In the genomic region with DNA sequence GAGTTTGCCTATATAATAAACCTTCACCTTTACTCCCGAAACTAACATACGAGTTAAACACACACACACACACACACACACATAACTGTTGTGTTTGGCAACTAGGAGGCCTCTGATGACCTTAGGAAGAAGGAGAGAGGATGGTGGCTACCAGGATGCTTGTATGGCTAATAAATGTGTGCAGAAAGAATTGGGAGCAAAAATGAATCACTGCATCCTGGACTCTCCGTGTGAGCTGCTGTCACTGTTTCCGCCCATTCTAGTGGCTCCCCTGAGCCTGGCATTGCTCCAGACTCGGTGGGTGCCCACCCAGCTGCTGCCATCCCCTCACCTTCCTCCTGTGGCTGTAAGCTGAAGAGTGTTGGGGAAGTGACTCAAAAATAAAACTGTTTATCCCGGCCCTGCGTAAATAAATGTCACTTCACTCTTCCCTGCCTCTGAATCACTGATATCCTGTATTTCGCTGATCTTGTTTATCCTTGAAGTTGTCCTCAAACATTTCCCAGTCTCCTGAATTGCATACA, we compare ENCODE assay signal across 16 cellular contexts.
DNase-seq lines count a peak whose midpoint lies in the region; ATAC-seq and TF ChIP-seq lines count a peak whose summit lies in the region.
"Had no signal": no experiment of that assay in that cellular context is flagged by ENCODE, and none has a peak within 500 bp of the region (broad histone marks: within the 10 kb centered on the region; RNA-seq: fewer than 3 reads in every experiment).

No MANE protein-coding gene starts in this region.

- peaks cover 11% of the 10 kb centered on the region for H3K9me3 Mint-ChIP-seq in GM23338
- no peaks in the 10 kb centered on the region for H3K9me3 Mint-ChIP-seq in activated naive CD4-positive, alpha-beta T cell treated with anti-CD3 and anti-CD28 coated beads, Interleukin-2, amount 10 ng/mL, durations not matched to agents 7 days and 5 days
- peaks cover 5 to 17% of the 10 kb centered on the region in 2 donors for H3K9me3 Mint-ChIP-seq in stimulated activated naive B cell treated with anti-CD40 and anti-IgM and Interleukin-4, amounts not matched to agents 10 μg/mL and 1 μg/mL and 100 μg/mL, for 72 hours

- H3F3A ChIP-seq in GM23338 (replicated peaks; ENCODE audit: low read depth) = no peaks in the 10 kb centered on the region

- H3K4me2 ChIP-seq in GM23338 = no peak overlapping the region

- H3K9me2 ChIP-seq in GM23338 (ENCODE audit: insufficient read depth) = no peaks in the 10 kb centered on the region; the same call in 1 of the 2 replicates

- H3K27ac ChIP-seq in GM23338 (ENCODE audit: low read depth) (no peak overlapping the region), coronary artery (no peak overlapping the region)

- no peaks in the 10 kb centered on the region for H3K79me2 ChIP-seq in GM23338 (replicated peaks; ENCODE audit: insufficient read depth)

- H4K20me1 ChIP-seq in GM23338 (replicated peaks; ENCODE audit: insufficient read depth) = no peaks in the 10 kb centered on the region

- no peaks in the 10 kb centered on the region for H3K27me3 Mint-ChIP-seq in GM23338 (ENCODE audit: insufficient read depth, low read depth, poor library complexity)
- no peaks in the 10 kb centered on the region for H3K27me3 Mint-ChIP-seq in activated naive CD4-positive, alpha-beta T cell treated with anti-CD3 and anti-CD28 coated beads, Interleukin-2, amount 10 ng/mL, durations not matched to agents 7 days and 5 days
- no peaks in the 10 kb centered on the region for H3K27me3 Mint-ChIP-seq in stimulated activated naive B cell treated with anti-CD40 and anti-IgM and Interleukin-4, amounts not matched to agents 10 μg/mL and 1 μg/mL and 100 μg/mL, for 72 hours
- H3K27me3 Mint-ChIP-seq: CD4-positive, alpha-beta T cell; CD8-positive, alpha-beta memory T cell had no signal

- H3K36me3 Mint-ChIP-seq in GM23338 (ENCODE audit: low read depth) = no peaks in the 10 kb centered on the region; the same call in 1 of the 3 replicates
- no peaks in the 10 kb centered on the region for H3K36me3 Mint-ChIP-seq in activated naive CD4-positive, alpha-beta T cell treated with anti-CD3 and anti-CD28 coated beads, Interleukin-2, amount 10 ng/mL, durations not matched to agents 7 days and 5 days
- no peaks in the 10 kb centered on the region for H3K36me3 Mint-ChIP-seq in stimulated activated naive B cell treated with anti-CD40 and anti-IgM and Interleukin-4, amounts not matched to agents 10 μg/mL and 1 μg/mL and 100 μg/mL, for 72 hours
- H3K36me3 Mint-ChIP-seq: CD14-positive monocyte; CD8-positive, alpha-beta memory T cell had no signal

- H3K4me1 ChIP-seq in GM23338 (ENCODE audit: insufficient read depth) = no peaks in the 10 kb centered on the region
- H3K4me1 ChIP-seq: HAP-1 had no signal

- H3K4me3 Mint-ChIP-seq in GM23338 = no peak overlapping the region
- H3K4me3 Mint-ChIP-seq in activated naive CD4-positive, alpha-beta T cell treated with anti-CD3 and anti-CD28 coated beads, Interleukin-2, amount 10 ng/mL, durations not matched to agents 7 days and 5 days = no peak overlapping the region
- no peak overlapping the region for H3K4me3 Mint-ChIP-seq in stimulated activated naive B cell treated with anti-CD40 and anti-IgM and Interleukin-4, amounts not matched to agents 10 μg/mL and 1 μg/mL and 100 μg/mL, for 72 hours
- H3K4me3 Mint-ChIP-seq: CD14-positive monocyte; CD4-positive, alpha-beta T cell; CD8-positive, alpha-beta memory T cell; HFFc6 had no signal

- H3K36me3 ChIP-seq in GM23338 (ENCODE audit: insufficient read depth) = no peaks in the 10 kb centered on the region
- H3K36me3 ChIP-seq: HAP-1 had no signal

- peak overlapping the region; percentile 77 for H2AFZ ChIP-seq in GM23338

- no peak overlapping the region for H3K27ac Mint-ChIP-seq in GM23338
- no peak overlapping the region for H3K27ac Mint-ChIP-seq in activated naive CD4-positive, alpha-beta T cell treated with anti-CD3 and anti-CD28 coated beads, Interleukin-2, amount 10 ng/mL, durations not matched to agents 7 days and 5 days
- no peak overlapping the region for H3K27ac Mint-ChIP-seq in stimulated activated naive B cell treated with anti-CD40 and anti-IgM and Interleukin-4, amounts not matched to agents 10 μg/mL and 1 μg/mL and 100 μg/mL, for 72 hours
- H3K27ac Mint-ChIP-seq: CD14-positive monocyte; CD4-positive, alpha-beta T cell; CD8-positive, alpha-beta memory T cell; HFFc6 had no signal

- H3K4me1 Mint-ChIP-seq in GM23338 = peaks cover 6% of the 10 kb centered on the region; the same call in 2 of the 3 replicates
- H3K4me1 Mint-ChIP-seq in activated naive CD4-positive, alpha-beta T cell treated with anti-CD3 and anti-CD28 coated beads, Interleukin-2, amount 10 ng/mL, durations not matched to agents 7 days and 5 days = no peaks in the 10 kb centered on the region
- H3K4me1 Mint-ChIP-seq in stimulated activated naive B cell treated with anti-CD40 and anti-IgM and Interleukin-4, amounts not matched to agents 10 μg/mL and 1 μg/mL and 100 μg/mL, for 72 hours = no peaks in the 10 kb centered on the region
- H3K4me1 Mint-ChIP-seq: CD14-positive monocyte; CD8-positive, alpha-beta memory T cell had no signal

- no peak overlapping the region for H3K4me3 ChIP-seq in GM23338
- H3K4me3 ChIP-seq in coronary artery = no peak overlapping the region
- H3K4me3 ChIP-seq: HAP-1 had no signal

- CTCF ChIA-PET in activated naive CD4-positive, alpha-beta T cell treated with anti-CD3 and anti-CD28 coated beads, Interleukin-2, amount 10 ng/mL, durations not matched to agents 7 days and 5 days (lab: Charles Lee) = no interaction called here

- ATAC-seq in GM23338 = no peak
- ATAC-seq in GM18870 (IDR thresholded peaks at IDR 0.05; ENCODE audit: unreplicated experiment) = no peak
- ATAC-seq in stimulated activated naive B cell treated with anti-CD40 and anti-IgM and Interleukin-4, amounts not matched to agents 10 μg/mL and 1 μg/mL and 100 μg/mL, for 72 hours (replicated peaks) = no peak

- DNase-seq in GM23338 (ENCODE audit: low spot score) = no peak
- DNase-seq in dermis microvascular lymphatic vessel endothelial cell (ENCODE audit: low read depth in 2 of 2) = peak; percentile 72 to 93
- DNase-seq in lung microvascular endothelial cell (ENCODE audit: low read depth in 2 of 2) = peak; percentile 71 to 90
- DNase-seq in coronary artery (ENCODE audit: low spot score) = no peak
- no peak for DNase-seq in activated naive CD4-positive, alpha-beta T cell treated with anti-CD3 and anti-CD28 coated beads, Interleukin-2, amount 10 ng/mL, durations not matched to agents 7 days and 5 days
- no peak for DNase-seq in stimulated activated naive B cell treated with anti-CD40 and anti-IgM and Interleukin-4, amounts not matched to agents 10 μg/mL and 1 μg/mL and 100 μg/mL, for 72 hours
- DNase-seq: CD4-positive, alpha-beta T cell; CD8-positive, alpha-beta memory T cell; DMS 273 treated with DMSO at 0.1 percent for 48 hours; DMS79; GF-D8; GOT3; HFFc6 had no signal

- TF ChIP-seq CTCF in GM23338 (conservative IDR thresholded peaks at IDR 0.05; ENCODE audit: low read depth in 2 of 2) (no peak), coronary artery (IDR thresholded peaks at IDR 0.05) (no peak)

- no peaks in the 10 kb centered on the region for H3K27me3 ChIP-seq in GM23338 (ENCODE audit: insufficient read depth)

TF ChIP-seq in GM23338, 12 proteins besides CTCF, POLR2A, EP300 and RAD21:
- no peak for TF ChIP-seq STAT1 (IDR thresholded peaks at IDR 0.05; ENCODE audit: unreplicated experiment)
- TF ChIP-seq JUNB (IDR thresholded peaks at IDR 0.05; ENCODE audit: unreplicated experiment) = no peak
- TF ChIP-seq ZNF331 (CRISPR knock-in tag; IDR thresholded peaks at IDR 0.05; ENCODE audit: low read depth) = no peak

Comparison
In these comparisons a context has a peak if more than half of its experiments do, and no peak if none do; other contexts are left out.
1. DNase-seq: peak in dermis microvascular lymphatic vessel endothelial cell (2 of 2) and lung microvascular endothelial cell (2 of 2); none in GM23338 (single experiment), coronary artery (single experiment), activated naive CD4-positive, alpha-beta T cell treated with anti-CD3 and anti-CD28 coated beads, Interleukin-2, amount 10 ng/mL, durations not matched to agents 7 days and 5 days (single experiment) and stimulated activated naive B cell treated with anti-CD40 and anti-IgM and Interleukin-4, amounts not matched to agents 10 μg/mL and 1 μg/mL and 100 μg/mL, for 72 hours (single experiment).